ENCODE assay signal across 26 cellular contexts in the genomic region with DNA sequence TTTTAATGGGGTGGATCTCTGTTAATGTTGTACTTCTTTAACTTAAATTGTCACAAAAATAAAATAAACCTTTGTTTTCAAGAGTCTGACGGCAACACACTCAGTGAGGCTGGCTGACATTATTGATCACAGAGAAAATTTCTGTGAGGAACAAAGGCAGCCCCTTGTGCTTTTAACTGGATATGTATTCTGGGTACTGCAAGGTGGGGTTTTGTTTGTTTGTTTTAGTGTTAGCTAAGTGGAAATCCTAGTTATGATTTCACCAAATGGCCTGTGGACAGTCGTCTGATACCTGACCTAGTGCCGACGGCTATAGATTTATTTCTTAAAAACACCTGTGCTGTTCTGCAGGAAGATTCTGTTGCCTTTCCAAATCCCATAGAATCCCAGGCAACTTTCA.
"Had no signal": no experiment of that assay in that cellular context is flagged by ENCODE, and none has a peak within 500 bp of the region (broad histone marks: within the 10 kb centered on the region; RNA-seq: fewer than 3 reads in every experiment).

No MANE protein-coding gene starts in this region.

- DNase-seq: activated CD4-positive, alpha-beta T cell treated with anti-CD3 and anti-CD28 coated beads, Interleukin-2, amount 10 ng/mL, durations not matched to agents 7 days and 5 days; activated CD4-positive, CD25-positive, alpha-beta regulatory T cell; activated CD8-positive, alpha-beta memory T cell treated with anti-CD3 and anti-CD28 coated beads, Interleukin-2, amount 50 U/mL, for 4 hours; activated CD8-positive, alpha-beta T cell treated with anti-CD3 and anti-CD28 coated beads for 36 hours; activated gamma-delta T cell treated with Interleukin-2 at 50 U/mL for 16 hours; activated naive CD4-positive, alpha-beta T cell treated with anti-CD3 and anti-CD28 coated beads, Interleukin-2, amount 10 ng/mL, durations not matched to agents 7 days and 5 days; activated naive CD8-positive, alpha-beta T cell treated with anti-CD3 and anti-CD28 coated beads for 36 hours; activated T-cell treated with anti-CD3 and anti-CD28 coated beads, Interleukin-2, amount 50 U/mL, for 72 hours; brain microvascular endothelial cell; MG63; MV-4-11; NCI-H1417 treated with DMSO at 0.1 percent for 48 hours; NCI-H187; NCI-H2081; NCI-H2171 treated with DMSO at 0.1 percent for 48 hours; NCI-H446; NCI-H524; NCI-H82; RPMI8226; T-cell; T-helper 2 cell; T1000 had no signal

- H3K4me3 Mint-ChIP-seq: activated CD4-positive, alpha-beta T cell treated with anti-CD3 and anti-CD28 coated beads, Interleukin-2, amount 10 ng/mL, durations not matched to agents 7 days and 5 days; activated CD8-positive, alpha-beta T cell treated with anti-CD3 and anti-CD28 coated beads for 36 hours; activated naive CD4-positive, alpha-beta T cell treated with anti-CD3 and anti-CD28 coated beads, Interleukin-2, amount 10 ng/mL, durations not matched to agents 7 days and 5 days; activated naive CD8-positive, alpha-beta T cell treated with anti-CD3 and anti-CD28 coated beads for 36 hours; activated T-cell treated with anti-CD3 and anti-CD28 coated beads, Interleukin-2, amount 50 U/mL, for 72 hours; T-cell had no signal

- H3K36me3 ChIP-seq: brain microvascular endothelial cell, cardiac muscle cell, MG63 had no signal

- H3K27ac ChIP-seq: brain microvascular endothelial cell, cardiac muscle cell, SK-N-MC had no signal

- H3K9me3 ChIP-seq: MG63 had no signal

- H3K4me1 Mint-ChIP-seq: activated CD4-positive, alpha-beta T cell treated with anti-CD3 and anti-CD28 coated beads, Interleukin-2, amount 10 ng/mL, durations not matched to agents 7 days and 5 days; activated naive CD4-positive, alpha-beta T cell treated with anti-CD3 and anti-CD28 coated beads, Interleukin-2, amount 10 ng/mL, durations not matched to agents 7 days and 5 days; activated naive CD8-positive, alpha-beta T cell treated with anti-CD3 and anti-CD28 coated beads for 36 hours; T-cell had no signal

- H3K27me3 Mint-ChIP-seq: activated CD4-positive, alpha-beta T cell treated with anti-CD3 and anti-CD28 coated beads, Interleukin-2, amount 10 ng/mL, durations not matched to agents 7 days and 5 days; activated CD8-positive, alpha-beta T cell treated with anti-CD3 and anti-CD28 coated beads for 36 hours; activated naive CD4-positive, alpha-beta T cell treated with anti-CD3 and anti-CD28 coated beads, Interleukin-2, amount 10 ng/mL, durations not matched to agents 7 days and 5 days; activated naive CD8-positive, alpha-beta T cell treated with anti-CD3 and anti-CD28 coated beads for 36 hours; T-cell had no signal

- H3K36me3 Mint-ChIP-seq: activated naive CD4-positive, alpha-beta T cell treated with anti-CD3 and anti-CD28 coated beads, Interleukin-2, amount 10 ng/mL, durations not matched to agents 7 days and 5 days; activated naive CD8-positive, alpha-beta T cell treated with anti-CD3 and anti-CD28 coated beads for 36 hours; T-cell had no signal

- H3K9me3 Mint-ChIP-seq: activated CD4-positive, alpha-beta T cell treated with anti-CD3 and anti-CD28 coated beads, Interleukin-2, amount 10 ng/mL, durations not matched to agents 7 days and 5 days; activated CD8-positive, alpha-beta T cell treated with anti-CD3 and anti-CD28 coated beads for 36 hours; activated naive CD4-positive, alpha-beta T cell treated with anti-CD3 and anti-CD28 coated beads, Interleukin-2, amount 10 ng/mL, durations not matched to agents 7 days and 5 days; activated naive CD8-positive, alpha-beta T cell treated with anti-CD3 and anti-CD28 coated beads for 36 hours; activated T-cell treated with anti-CD3 and anti-CD28 coated beads, Interleukin-2, amount 50 U/mL, for 72 hours; activated T-helper 2 cell treated with anti-CD3 and anti-CD28 coated beads, Interferon-gamma antibody, Interleukin-2, Interleukin-4, amounts not matched to agents 10 μg/mL and 5 μg/mL and 100 μg/mL, durations not matched to agents 14 hours and 24 hours and 36 hours had no signal

- H3K4me3 ChIP-seq: cardiac muscle cell, MG63, SK-N-MC had no signal

- ATAC-seq: activated CD8-positive, alpha-beta T cell treated with anti-CD3 and anti-CD28 coated beads for 36 hours; activated T-cell treated with anti-CD3 and anti-CD28 coated beads, Interleukin-2, amount 50 U/mL, for 72 hours; Right ventricle myocardium inferior; T-cell had no signal

- H3K27ac Mint-ChIP-seq: activated CD4-positive, alpha-beta T cell treated with anti-CD3 and anti-CD28 coated beads, Interleukin-2, amount 10 ng/mL, durations not matched to agents 7 days and 5 days; activated CD8-positive, alpha-beta T cell treated with anti-CD3 and anti-CD28 coated beads for 36 hours; activated naive CD4-positive, alpha-beta T cell treated with anti-CD3 and anti-CD28 coated beads, Interleukin-2, amount 10 ng/mL, durations not matched to agents 7 days and 5 days; activated naive CD8-positive, alpha-beta T cell treated with anti-CD3 and anti-CD28 coated beads for 36 hours; activated T-cell treated with anti-CD3 and anti-CD28 coated beads, Interleukin-2, amount 50 U/mL, for 72 hours; activated T-helper 2 cell treated with anti-CD3 and anti-CD28 coated beads, Interferon-gamma antibody, Interleukin-2, Interleukin-4, amounts not matched to agents 10 μg/mL and 5 μg/mL and 100 μg/mL, durations not matched to agents 14 hours and 24 hours and 36 hours; T-cell had no signal

- H3K27me3 ChIP-seq: brain microvascular endothelial cell, cardiac muscle cell, MG63 had no signal
